ENCODE assay signal across 30 cellular contexts in genomic region chr2:76204048-76204447, GRCh38.
"Had no signal": no experiment of that assay in that cellular context is flagged by ENCODE, and none has a peak within 500 bp of the region (broad histone marks: within the 10 kb centered on the region; RNA-seq: fewer than 3 reads in every experiment).

No MANE protein-coding gene starts in this region.

- H3K27me3 ChIP-seq: adrenal gland, body of pancreas, esophagus muscularis mucosa, foreskin keratinocyte, gastrocnemius medialis, heart left ventricle had no signal

- H3K36me3 ChIP-seq: adrenal gland, esophagus muscularis mucosa, gastrocnemius medialis, heart left ventricle had no signal

- H3K27ac ChIP-seq: adrenal gland, body of pancreas, esophagus muscularis mucosa, foreskin keratinocyte, gastrocnemius medialis, heart left ventricle had no signal

- H3K9me3 ChIP-seq: adrenal gland, body of pancreas, esophagus muscularis mucosa, gastrocnemius medialis, heart left ventricle had no signal

- H3K4me3 ChIP-seq: adrenal gland, body of pancreas, esophagus muscularis mucosa, gastrocnemius medialis, heart left ventricle had no signal

- DNase-seq: activated CD4-positive, alpha-beta memory T cell treated with anti-CD3 and anti-CD28 coated beads for 36 hours; activated CD4-positive, alpha-beta T cell treated with anti-CD3 and anti-CD28 coated beads for 36 hours; activated CD4-positive, alpha-beta T cell treated with anti-CD3 and anti-CD28 coated beads, Interleukin-2, amount 10 ng/mL, durations not matched to agents 24 days and 14 days; activated CD4-positive, CD25-positive, alpha-beta regulatory T cell; activated CD4-positive, CD25-positive, alpha-beta regulatory T cell treated with anti-CD3 and anti-CD28 coated beads, Interleukin-2, amount 50 U/mL, for 72 hours; activated CD8-positive, alpha-beta memory T cell treated with anti-CD3 and anti-CD28 coated beads, Interleukin-2, amount 10 ng/mL, durations not matched to agents 7 days and 5 days; activated CD8-positive, alpha-beta memory T cell treated with anti-CD3 and anti-CD28 coated beads, Interleukin-2, amount 50 U/mL, for 4 hours; activated CD8-positive, alpha-beta T cell treated with anti-CD3 and anti-CD28 coated beads, Interleukin-2, amount 10 ng/mL, durations not matched to agents 7 days and 5 days; activated effector memory CD4-positive, alpha-beta T cell treated with anti-CD3 and anti-CD28 coated beads, Interleukin-2, amount 50 U/mL, for 16 hours; activated naive CD4-positive, alpha-beta T cell treated with anti-CD3 and anti-CD28 coated beads for 36 hours; activated naive CD8-positive, alpha-beta T cell treated with anti-CD3 and anti-CD28 coated beads for 36 hours; activated naive CD8-positive, alpha-beta T cell treated with anti-CD3 and anti-CD28 coated beads, Interleukin-2, amount 50 U/mL, for 24 hours; activated T-cell treated with anti-CD3 and anti-CD28 coated beads, Interleukin-2, amount 50 U/mL, for 1 hour; activated T-cell treated with anti-CD3 and anti-CD28 coated beads, Interleukin-2, amount 50 U/mL, for 48 hours; adrenal gland; amygdala; aorta; body of pancreas; caudate nucleus; cortex of kidney; dermis blood vessel endothelial cell; effector CD4-positive, alpha-beta T cell; effector memory CD8-positive, alpha-beta T cell; erythroblast; foreskin keratinocyte; gastrocnemius medialis; glutamatergic neuron; heart left ventricle; T1000 had no signal

- ATAC-seq: activated CD4-positive, alpha-beta T cell treated with anti-CD3 and anti-CD28 coated beads for 36 hours; activated CD8-positive, alpha-beta memory T cell treated with anti-CD3 and anti-CD28 coated beads, Interleukin-2, amount 10 ng/mL, durations not matched to agents 7 days and 5 days; activated CD8-positive, alpha-beta T cell treated with anti-CD3 and anti-CD28 coated beads, Interleukin-2, amount 10 ng/mL, durations not matched to agents 7 days and 5 days; activated naive CD8-positive, alpha-beta T cell treated with anti-CD3 and anti-CD28 coated beads, Interleukin-2, amount 50 U/mL, for 24 hours; body of pancreas; effector memory CD8-positive, alpha-beta T cell; foreskin keratinocyte; gastrocnemius medialis; heart left ventricle had no signal
